In the genomic region with DNA sequence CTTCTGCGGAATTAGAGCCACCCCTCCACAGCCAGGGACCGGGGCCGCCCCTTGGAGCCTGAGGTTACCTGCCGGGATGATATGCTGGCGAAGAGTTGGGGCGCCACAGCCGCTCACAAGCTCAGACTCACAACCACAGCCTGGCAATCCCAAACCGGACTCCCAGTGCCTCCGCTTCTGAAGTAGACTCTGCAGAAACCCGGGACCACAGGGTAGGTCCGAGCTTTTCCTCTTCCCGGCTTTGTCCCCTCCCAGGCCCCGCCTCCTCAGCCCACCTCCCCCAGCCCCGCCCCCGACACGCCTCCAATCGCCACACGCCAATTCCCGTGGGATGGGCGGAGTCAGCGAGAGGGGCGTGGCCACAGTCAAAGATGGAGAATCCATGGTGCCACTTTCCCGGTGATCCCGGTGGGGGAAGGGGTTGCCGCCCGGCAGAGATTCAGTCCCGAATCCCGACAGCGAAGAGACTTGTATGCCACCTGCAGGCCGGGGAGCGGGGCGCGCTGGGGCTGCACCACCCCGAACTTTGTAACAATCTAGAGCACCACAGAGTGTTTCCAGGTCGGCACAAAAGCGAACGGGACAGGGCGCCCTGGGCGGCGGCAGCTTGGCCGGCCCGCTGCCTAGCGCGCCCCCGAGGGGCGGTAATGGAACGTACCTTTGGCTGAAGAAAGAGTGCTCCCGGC, we compare ENCODE assay signal across 1 cellular context.
TF ChIP-seq lines count a peak whose summit lies in the region.

Gene IDH1 (minus strand): TSS at position 201 of the 686 bp plus-strand sequence. CDS start 3,520 bp downstream, outside the sequence.

TF ChIP-seq in HepG2, 621 proteins besides CTCF, POLR2A, EP300 and RAD21 (continued from another document and continues in another):
- TF ChIP-seq ZNF281 (CRISPR knock-in tag; IDR thresholded peaks at IDR 0.05; ENCODE audit: borderline replicate concordance): peak; percentile 94
- no peak for TF ChIP-seq HOXA9 (CRISPR knock-in tag; IDR thresholded peaks at IDR 0.05; ENCODE audit: borderline replicate concordance)
- no peak for TF ChIP-seq ATF6 (CRISPR knock-in tag; conservative IDR thresholded peaks at IDR 0.05)
- no peak; the same call in 1 of the 2 replicates for TF ChIP-seq ZFP91 (CRISPR knock-in tag; IDR thresholded peaks at IDR 0.05; ENCODE audit: borderline replicate concordance)
- TF ChIP-seq ZNF10 (CRISPR knock-in tag; IDR thresholded peaks at IDR 0.05; ENCODE audit: borderline replicate concordance, low read depth): no peak
- peak; percentile 93 for TF ChIP-seq KDM2A (CRISPR knock-in tag; IDR thresholded peaks at IDR 0.05; ENCODE audit: borderline replicate concordance, low read depth)
- no peak for TF ChIP-seq BHLHE40 (IDR thresholded peaks at IDR 0.05; ENCODE audit: low read length)
- TF ChIP-seq ZNF549 (CRISPR knock-in tag; IDR thresholded peaks at IDR 0.05): no peak; the same call in 1 of the 2 replicates
- TF ChIP-seq, protein P1, sequence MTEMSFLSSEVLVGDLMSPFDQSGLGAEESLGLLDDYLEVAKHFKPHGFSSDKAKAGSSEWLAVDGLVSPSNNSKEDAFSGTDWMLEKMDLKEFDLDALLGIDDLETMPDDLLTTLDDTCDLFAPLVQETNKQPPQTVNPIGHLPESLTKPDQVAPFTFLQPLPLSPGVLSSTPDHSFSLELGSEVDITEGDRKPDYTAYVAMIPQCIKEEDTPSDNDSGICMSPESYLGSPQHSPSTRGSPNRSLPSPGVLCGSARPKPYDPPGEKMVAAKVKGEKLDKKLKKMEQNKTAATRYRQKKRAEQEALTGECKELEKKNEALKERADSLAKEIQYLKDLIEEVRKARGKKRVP (CRISPR knock-in tag; IDR thresholded peaks at IDR 0.05): peak in 1 of 2 experiments; percentile 73; a peak in 1 of 4 replicates
- TF ChIP-seq ZNF512B (CRISPR knock-in tag; IDR thresholded peaks at IDR 0.05; ENCODE audit: borderline replicate concordance): no peak
- TF ChIP-seq ZNF232 (CRISPR knock-in tag; IDR thresholded peaks at IDR 0.05; ENCODE audit: borderline replicate concordance): no peak; the same call in 1 of the 2 replicates
- no peak; the same call in 1 of the 2 replicates for TF ChIP-seq ZNF761 (CRISPR knock-in tag; conservative IDR thresholded peaks at IDR 0.05)
- no peak for TF ChIP-seq SMAD1 (CRISPR knock-in tag; IDR thresholded peaks at IDR 0.05; ENCODE audit: borderline replicate concordance, low read depth)
- TF ChIP-seq, protein P2, sequence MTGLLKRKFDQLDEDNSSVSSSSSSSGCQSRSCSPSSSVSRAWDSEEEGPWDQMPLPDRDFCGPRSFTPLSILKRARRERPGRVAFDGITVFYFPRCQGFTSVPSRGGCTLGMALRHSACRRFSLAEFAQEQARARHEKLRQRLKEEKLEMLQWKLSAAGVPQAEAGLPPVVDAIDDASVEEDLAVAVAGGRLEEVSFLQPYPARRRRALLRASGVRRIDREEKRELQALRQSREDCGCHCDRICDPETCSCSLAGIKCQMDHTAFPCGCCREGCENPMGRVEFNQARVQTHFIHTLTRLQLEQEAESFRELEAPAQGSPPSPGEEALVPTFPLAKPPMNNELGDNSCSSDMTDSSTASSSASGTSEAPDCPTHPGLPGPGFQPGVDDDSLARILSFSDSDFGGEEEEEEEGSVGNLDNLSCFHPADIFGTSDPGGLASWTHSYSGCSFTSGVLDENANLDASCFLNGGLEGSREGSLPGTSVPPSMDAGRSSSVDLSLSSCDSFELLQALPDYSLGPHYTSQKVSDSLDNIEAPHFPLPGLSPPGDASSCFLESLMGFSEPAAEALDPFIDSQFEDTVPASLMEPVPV (CRISPR knock-in tag; IDR thresholded peaks at IDR 0.05): 0 out of 2 replicates have a peak, but pooled peaks have one; percentile 23
- no peak for TF ChIP-seq NFIC (IDR thresholded peaks at IDR 0.05; ENCODE audit: low read length)
- no peak for TF ChIP-seq HDAC6 (IDR thresholded peaks at IDR 0.05; ENCODE audit: low read depth, low read length)
- peak; percentile 60 for TF ChIP-seq CBFB (CRISPR knock-in tag; IDR thresholded peaks at IDR 0.05)
- TF ChIP-seq RFXAP (CRISPR knock-in tag; IDR thresholded peaks at IDR 0.05; ENCODE audit: borderline replicate concordance): peak; percentile 73; the same call in 1 of the 2 replicates
- no peak for TF ChIP-seq FOXM1 (CRISPR knock-in tag; IDR thresholded peaks at IDR 0.05)
- TF ChIP-seq ZNF576 (CRISPR knock-in tag; IDR thresholded peaks at IDR 0.05): no peak
- TF ChIP-seq, protein P3, sequence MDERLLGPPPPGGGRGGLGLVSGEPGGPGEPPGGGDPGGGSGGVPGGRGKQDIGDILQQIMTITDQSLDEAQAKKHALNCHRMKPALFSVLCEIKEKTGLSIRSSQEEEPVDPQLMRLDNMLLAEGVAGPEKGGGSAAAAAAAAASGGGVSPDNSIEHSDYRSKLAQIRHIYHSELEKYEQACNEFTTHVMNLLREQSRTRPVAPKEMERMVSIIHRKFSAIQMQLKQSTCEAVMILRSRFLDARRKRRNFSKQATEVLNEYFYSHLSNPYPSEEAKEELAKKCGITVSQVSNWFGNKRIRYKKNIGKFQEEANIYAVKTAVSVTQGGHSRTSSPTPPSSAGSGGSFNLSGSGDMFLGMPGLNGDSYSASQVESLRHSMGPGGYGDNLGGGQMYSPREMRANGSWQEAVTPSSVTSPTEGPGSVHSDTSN (CRISPR knock-in tag; IDR thresholded peaks at IDR 0.05): no peak
- no peak for TF ChIP-seq FIP1L1 (IDR thresholded peaks at IDR 0.05; ENCODE audit: borderline replicate concordance, insufficient read depth, low read depth, low read length)
- peak; percentile 91 for TF ChIP-seq UBTF (CRISPR knock-in tag; IDR thresholded peaks at IDR 0.05)
- TF ChIP-seq ZNF780A (CRISPR knock-in tag; IDR thresholded peaks at IDR 0.05): no peak
- TF ChIP-seq USF2 (IDR thresholded peaks at IDR 0.05; ENCODE audit: low read depth, low read length): no peak
- TF ChIP-seq USF2 (CRISPR knock-in tag; IDR thresholded peaks at IDR 0.05; ENCODE audit: borderline replicate concordance): peak; percentile 46; the same call in 1 of the 2 replicates
- TF ChIP-seq ZNF781 (CRISPR knock-in tag; IDR thresholded peaks at IDR 0.05; ENCODE audit: borderline replicate concordance, not compliant biosample characterization): no peak
- TF ChIP-seq IKZF4 (CRISPR knock-in tag; IDR thresholded peaks at IDR 0.05; ENCODE audit: borderline replicate concordance, low read depth, not compliant biosample characterization): peak; percentile 48
- TF ChIP-seq TBP (CRISPR knock-in tag; IDR thresholded peaks at IDR 0.05): no peak
- TF ChIP-seq IRX3 (CRISPR knock-in tag; IDR thresholded peaks at IDR 0.05; ENCODE audit: borderline replicate concordance, low read depth): peak; percentile 80; the same call in 1 of the 2 replicates
- 0 out of 2 replicates have a peak, but pooled peaks have one; percentile 13 for TF ChIP-seq BORCS8-MEF2B (CRISPR knock-in tag; IDR thresholded peaks at IDR 0.05)
- peak; percentile 61; the same call in 1 of the 2 replicates for TF ChIP-seq KMT2A (CRISPR knock-in tag; IDR thresholded peaks at IDR 0.05)
- TF ChIP-seq ZKSCAN5 (CRISPR knock-in tag; IDR thresholded peaks at IDR 0.05): no peak
- peak; percentile 48 for TF ChIP-seq SOX5 (CRISPR knock-in tag; IDR thresholded peaks at IDR 0.05; ENCODE audit: borderline replicate concordance)
- TF ChIP-seq SMARCC2 (IDR thresholded peaks at IDR 0.05): no peak
- no peak; the same call in 1 of the 2 replicates for TF ChIP-seq DNMT3B (CRISPR knock-in tag; conservative IDR thresholded peaks at IDR 0.05)
- TF ChIP-seq SMYD3 (CRISPR knock-in tag; IDR thresholded peaks at IDR 0.05): no peak
- no peak for TF ChIP-seq ATF1 (CRISPR knock-in tag; IDR thresholded peaks at IDR 0.05)
- TF ChIP-seq ZNF136 (CRISPR knock-in tag; IDR thresholded peaks at IDR 0.05; ENCODE audit: low read depth): no peak
